8 cellular contexts compared by ENCODE assay signal in the genomic region with DNA sequence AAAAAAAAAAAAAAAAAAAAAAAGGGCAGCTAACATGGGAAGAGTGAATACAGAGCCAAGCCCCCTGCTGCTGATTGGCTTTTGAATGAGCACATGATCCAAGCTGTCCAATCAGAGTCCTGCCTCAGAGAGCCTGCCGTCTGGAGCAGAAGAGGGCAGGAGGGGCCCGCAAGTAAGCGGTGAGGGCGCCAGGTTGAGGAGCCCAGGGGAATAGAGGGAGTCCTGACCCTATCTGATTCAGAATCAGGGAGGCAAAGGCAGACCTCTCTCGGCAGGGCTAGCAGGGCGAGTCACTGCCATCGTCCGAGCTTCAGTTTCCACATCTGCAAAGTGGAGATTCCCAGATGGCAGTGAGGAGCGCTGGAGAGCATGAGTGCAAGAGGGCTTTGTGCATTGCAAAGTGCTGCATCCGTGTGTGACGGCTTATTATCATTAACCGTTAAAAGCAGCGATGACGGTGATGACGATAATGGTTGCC.
DNase-seq lines count a peak whose midpoint lies in the region; ATAC-seq and TF ChIP-seq lines count a peak whose summit lies in the region.

No MANE protein-coding gene starts in this region.

- peaks cover 0 to 5% of the 10 kb centered on the region in 2 experiments; a peak in 1 of 3 replicates for H3K36me3 ChIP-seq in HEK293 (ENCODE audit: control insufficient read depth in 2 of 2, insufficient read depth in 1 of 2, low read length in 2 of 2)

- DNase-seq in AG10803 (ENCODE audit: low read depth) (peak; percentile 89), RWPE1 (ENCODE audit: low spot score) (peak; percentile 31), germinal center (ENCODE audit: low spot score) (peak; percentile 52), inferior parietal cortex (ENCODE audit: extremely low spot score) (no peak)

- no peak overlapping the region for H3K27ac ChIP-seq in HEK293 (ENCODE audit: extremely low read depth, low read depth, low read length)
- H3K27ac ChIP-seq in RWPE1: no peak overlapping the region

- H3K4me1 ChIP-seq in HEK293 (ENCODE audit: control insufficient read depth, insufficient read depth, low read length): no peaks in the 10 kb centered on the region

- no peak for TF ChIP-seq CTCF in AG10803 (conservative IDR thresholded peaks at IDR 0.05; ENCODE audit: low read length)
- TF ChIP-seq CTCF in HEK293 (tag by site-specific recombination; IDR thresholded peaks at IDR 0.05): no peak
- no peak for TF ChIP-seq CTCF in RWPE1 (conservative IDR thresholded peaks at IDR 0.05; ENCODE audit: low read depth)

- no peak for ATAC-seq in GM18909 (IDR thresholded peaks at IDR 0.05; ENCODE audit: poor library complexity, unreplicated experiment)
- ATAC-seq in GM18861 (IDR thresholded peaks at IDR 0.05; ENCODE audit: unreplicated experiment): no peak
- ATAC-seq in HG03432 (IDR thresholded peaks at IDR 0.05; ENCODE audit: unreplicated experiment): no peak

- CTCF ChIA-PET in HEK293 (lab: Yijun Ruan, JAX) (interaction anchor here (0.5 to 1.4 kb wide), 4 partner anchors 24 to 63 kb away, joined by 3 to 9 read pairs (median 4); no protein-coding TSS in a partner anchor), RWPE1 (lab: Yijun Ruan, JAX) (interaction anchor here (0.5 to 0.7 kb wide), 2 partner anchors 235 to 293 kb away, joined by 3 to 4 read pairs; partner anchors contain the start of gene FAM118A)

- H3K4me3 ChIP-seq in AG10803 (ENCODE audit: low read length) (peak overlapping the region; percentile 53), HEK293 (ENCODE audit: low read depth, low read length) (no peak overlapping the region)

- no peaks in the 10 kb centered on the region for H3K9me3 ChIP-seq in HEK293 (ENCODE audit: control insufficient read depth, insufficient read depth, low read depth, low read length)

- POLR2A ChIA-PET in HEK293 (lab: Yijun Ruan, JAX): no interaction called here
- POLR2A ChIA-PET in RWPE1 (lab: Yijun Ruan, JAX; ENCODE audit: low non-redundant PET): no interaction called here

TF ChIP-seq in HEK293, 187 proteins besides CTCF, POLR2A, EP300 and RAD21:
- TF ChIP-seq SP2 (tag by site-specific recombination; IDR thresholded peaks at IDR 0.05) (0 out of 2 replicates have a peak, but pooled peaks have one; percentile 22), ZNF362 (tag by site-specific recombination; IDR thresholded peaks at IDR 0.05) (peak; percentile 29; the same call in 1 of the 2 replicates), ZFP37 (tag by site-specific recombination; IDR thresholded peaks at IDR 0.05) (no peak), ZNF133 (tag by site-specific recombination; IDR thresholded peaks at IDR 0.05) (no peak)
